ENCODE assay signal across 14 cellular contexts in genomic region chr5:111748304-111748763, GRCh38. TPM values are rescaled to one million over a fixed set of nuclear protein-coding genes. Genes with fewer than 3 reads are reported as not detected.
DNase-seq lines count a peak whose midpoint lies in the region; ATAC-seq and TF ChIP-seq lines count a peak whose summit lies in the region.
"Had no signal": no experiment of that assay in that cellular context is flagged by ENCODE, and none has a peak within 500 bp of the region (broad histone marks: within the 10 kb centered on the region; RNA-seq: fewer than 3 reads in every experiment).

No MANE protein-coding gene starts in this region.

- peaks cover 3 to 18% of the 10 kb centered on the region in 2 donors for H3K4me1 ChIP-seq in aorta (ENCODE audit: control insufficient read depth in 1 of 2, insufficient read depth in 2 of 2, low read length in 2 of 2)

- no peaks in the 10 kb centered on the region for H3K36me3 Mint-ChIP-seq in stimulated activated naive CD8-positive, alpha-beta T cell treated with anti-CD3 and anti-CD28 coated beads, Interleukin-15, Interleukin-2, amounts not matched to agents 100 ng/mL and 50 ng/mL, for 24 hours (ENCODE audit: low read depth)
- H3K36me3 Mint-ChIP-seq in activated naive CD8-positive, alpha-beta T cell treated with anti-CD3 and anti-CD28 coated beads for 36 hours = peaks cover 19% of the 10 kb centered on the region
- H3K36me3 Mint-ChIP-seq: CD4-positive, CD25-positive, alpha-beta regulatory T cell had no signal

- no peak overlapping the region for H3K4me3 ChIP-seq in aorta (ENCODE audit: low read length in 2 of 2)
- H3K4me3 ChIP-seq: suprapubic skin had no signal

- no peaks in the 10 kb centered on the region for H3K27me3 ChIP-seq in aorta (ENCODE audit: control insufficient read depth in 1 of 2, insufficient read depth in 2 of 2, low read length in 1 of 2)
- H3K27me3 ChIP-seq: suprapubic skin had no signal

- no peak overlapping the region for H3K4me3 Mint-ChIP-seq in stimulated activated naive CD8-positive, alpha-beta T cell treated with anti-CD3 and anti-CD28 coated beads, Interleukin-15, Interleukin-2, amounts not matched to agents 100 ng/mL and 50 ng/mL, for 24 hours
- no peak overlapping the region for H3K4me3 Mint-ChIP-seq in activated naive CD8-positive, alpha-beta T cell treated with anti-CD3 and anti-CD28 coated beads for 36 hours
- H3K4me3 Mint-ChIP-seq: activated CD4-positive, alpha-beta T cell treated with anti-CD3 and anti-CD28 coated beads, Interleukin-2, amount 10 ng/mL, durations not matched to agents 7 days and 5 days; CD4-positive, CD25-positive, alpha-beta regulatory T cell had no signal

- H3K27ac ChIP-seq in aorta (ENCODE audit: low read depth in 1 of 2, low read length in 2 of 2) = no peak overlapping the region
- H3K27ac ChIP-seq: HL-60, suprapubic skin had no signal

- no peaks in the 10 kb centered on the region for H3K9me3 ChIP-seq in aorta (ENCODE audit: control insufficient read depth, low read length)
- H3K9me3 ChIP-seq: suprapubic skin had no signal

- no peak for DNase-seq in stimulated activated naive CD8-positive, alpha-beta T cell treated with anti-CD3 and anti-CD28 coated beads, Interleukin-15, Interleukin-2, amounts not matched to agents 100 U/mL and 50 U/mL, for 24 hours
- DNase-seq in activated naive CD8-positive, alpha-beta T cell treated with anti-CD3 and anti-CD28 coated beads for 36 hours = no peak
- no peak for DNase-seq in left cardiac atrium
- no peak for DNase-seq in aorta
- no peak for DNase-seq in GM10266 (ENCODE audit: extremely low spot score)
- DNase-seq: activated CD4-positive, alpha-beta T cell treated with anti-CD3 and anti-CD28 coated beads, Interleukin-2, amount 10 ng/mL, durations not matched to agents 7 days and 5 days; CD4-positive, CD25-positive, alpha-beta regulatory T cell; NCI-H774; retina had no signal

- no peaks in the 10 kb centered on the region for H3K9me3 Mint-ChIP-seq in stimulated activated naive CD8-positive, alpha-beta T cell treated with anti-CD3 and anti-CD28 coated beads, Interleukin-15, Interleukin-2, amounts not matched to agents 100 ng/mL and 50 ng/mL, for 24 hours
- H3K9me3 Mint-ChIP-seq in activated naive CD8-positive, alpha-beta T cell treated with anti-CD3 and anti-CD28 coated beads for 36 hours = no peaks in the 10 kb centered on the region
- H3K9me3 Mint-ChIP-seq: activated CD4-positive, alpha-beta T cell treated with anti-CD3 and anti-CD28 coated beads, Interleukin-2, amount 10 ng/mL, durations not matched to agents 7 days and 5 days had no signal

- H3K27me3 Mint-ChIP-seq in stimulated activated naive CD8-positive, alpha-beta T cell treated with anti-CD3 and anti-CD28 coated beads, Interleukin-15, Interleukin-2, amounts not matched to agents 100 ng/mL and 50 ng/mL, for 24 hours = peaks cover 3% of the 10 kb centered on the region
- peaks cover 7% of the 10 kb centered on the region for H3K27me3 Mint-ChIP-seq in activated naive CD8-positive, alpha-beta T cell treated with anti-CD3 and anti-CD28 coated beads for 36 hours
- H3K27me3 Mint-ChIP-seq: activated CD4-positive, alpha-beta T cell treated with anti-CD3 and anti-CD28 coated beads, Interleukin-2, amount 10 ng/mL, durations not matched to agents 7 days and 5 days had no signal

- TF ChIP-seq CTCF in GM10266 (IDR thresholded peaks at IDR 0.05; ENCODE audit: control insufficient read depth, insufficient read depth, low read depth, missing control alignments) = no peak

- ATAC-seq in stimulated activated naive CD8-positive, alpha-beta T cell treated with anti-CD3 and anti-CD28 coated beads, Interleukin-15, Interleukin-2, amounts not matched to agents 100 U/mL and 50 U/mL, for 24 hours = no peak
- ATAC-seq in left cardiac atrium = peak; percentile 68 to 98
- peak; percentile 59 for ATAC-seq in aorta (ENCODE audit: low FRiP score)
- no peak for ATAC-seq in GM18519 (IDR thresholded peaks at IDR 0.05; ENCODE audit: low FRiP score, unreplicated experiment)
- no peak for ATAC-seq in GM19467 (IDR thresholded peaks at IDR 0.05; ENCODE audit: unreplicated experiment)

- WGBS in aorta, 2 donors = 26 to 35% methylated on average over 3 of the region's 3 CpGs

- intact Hi-C loops in left cardiac atrium (cut with DNase I) (loop anchor here in 1 of 2 donors (10.0 kb wide), 1 partner anchor 396 kb away; no protein-coding TSS in a partner anchor), aorta (cut with DNase I) (loop anchor here (10.0 kb wide), 2 partner anchors 94 to 256 kb away; no protein-coding TSS in a partner anchor)

- H3K4me1 Mint-ChIP-seq in stimulated activated naive CD8-positive, alpha-beta T cell treated with anti-CD3 and anti-CD28 coated beads, Interleukin-15, Interleukin-2, amounts not matched to agents 100 ng/mL and 50 ng/mL, for 24 hours (ENCODE audit: low read depth) = peaks cover 13% of the 10 kb centered on the region
- H3K4me1 Mint-ChIP-seq in activated naive CD8-positive, alpha-beta T cell treated with anti-CD3 and anti-CD28 coated beads for 36 hours = peaks cover 18% of the 10 kb centered on the region
- H3K4me1 Mint-ChIP-seq: CD4-positive, CD25-positive, alpha-beta regulatory T cell had no signal

- H3K36me3 ChIP-seq in aorta (ENCODE audit: control insufficient read depth in 1 of 2, insufficient read depth in 2 of 2, low read length in 1 of 2) = no peaks in the 10 kb centered on the region
- H3K36me3 ChIP-seq: suprapubic skin had no signal

- peak overlapping the region; percentile 26 for H3K27ac Mint-ChIP-seq in stimulated activated naive CD8-positive, alpha-beta T cell treated with anti-CD3 and anti-CD28 coated beads, Interleukin-15, Interleukin-2, amounts not matched to agents 100 ng/mL and 50 ng/mL, for 24 hours
- H3K27ac Mint-ChIP-seq in activated naive CD8-positive, alpha-beta T cell treated with anti-CD3 and anti-CD28 coated beads for 36 hours = peak overlapping the region; percentile 52
- H3K27ac Mint-ChIP-seq: activated CD4-positive, alpha-beta T cell treated with anti-CD3 and anti-CD28 coated beads, Interleukin-2, amount 10 ng/mL, durations not matched to agents 7 days and 5 days; CD4-positive, CD25-positive, alpha-beta regulatory T cell had no signal

RNA-seq across cellular contexts. Expression of gene NREP, which starts 8.7 kb away (rescaled TPM):
- total RNA-seq in activated naive CD8-positive, alpha-beta T cell treated with anti-CD3 and anti-CD28 coated beads for 36 hours = 10 to 100 TPM; 14.2 to 15.7 TPM
- 10 to 100 TPM; 12.8 to 22.5 TPM for total RNA-seq in left cardiac atrium
- total RNA-seq in aorta = 10 to 100 TPM; 26.1 to 33.7 TPM
- 10 to 100 TPM in 1 of 2 donors, 1 to 10 TPM in 1; 8.3 to 18.3 TPM for polyA plus RNA-seq in aorta

Comparison
In these comparisons a context has a peak if more than half of its experiments do, and no peak if none do; other contexts are left out.
1. ATAC-seq: peak in left cardiac atrium (2 of 2) and aorta (single experiment); none in stimulated activated naive CD8-positive, alpha-beta T cell treated with anti-CD3 and anti-CD28 coated beads, Interleukin-15, Interleukin-2, amounts not matched to agents 100 U/mL and 50 U/mL, for 24 hours (single experiment), GM18519 (single experiment) and GM19467 (single experiment).